In the genomic region with DNA sequence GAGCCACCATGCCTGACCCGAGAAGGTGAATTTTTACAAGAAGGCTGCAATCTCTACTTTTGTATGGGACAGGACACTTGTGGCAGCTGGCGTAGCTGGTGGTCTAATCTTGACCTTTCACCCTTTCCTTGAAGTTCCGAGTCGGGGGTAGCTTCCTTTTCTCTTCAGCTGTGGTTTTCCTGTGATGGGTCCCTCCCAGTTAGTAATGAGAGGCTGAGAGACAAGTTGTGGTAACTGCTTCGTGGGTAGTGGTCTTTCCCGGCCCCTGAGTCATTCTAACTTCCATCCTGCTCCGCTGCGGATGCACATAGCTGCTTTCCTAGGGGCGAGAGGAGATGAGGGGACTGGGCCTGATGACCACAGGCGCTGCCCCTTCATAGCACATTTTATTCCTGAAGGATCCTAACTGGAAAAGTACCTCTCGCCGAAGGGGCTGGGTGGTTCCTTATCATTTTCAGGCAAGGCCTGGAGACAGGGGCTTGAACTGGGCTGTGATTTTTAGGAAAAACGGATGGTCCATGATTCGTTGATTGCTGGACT, we compare ENCODE assay signal across 1 cellular context.
TF ChIP-seq lines count a peak whose summit lies in the region.

No MANE protein-coding gene starts in this region.

TF ChIP-seq in endothelial cell of umbilical vein, 7 proteins besides CTCF, POLR2A, EP300 and RAD21:
- TF ChIP-seq, protein P1, sequence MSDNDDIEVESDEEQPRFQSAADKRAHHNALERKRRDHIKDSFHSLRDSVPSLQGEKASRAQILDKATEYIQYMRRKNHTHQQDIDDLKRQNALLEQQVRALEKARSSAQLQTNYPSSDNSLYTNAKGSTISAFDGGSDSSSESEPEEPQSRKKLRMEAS (IDR thresholded peaks at IDR 0.05; ENCODE audit: insufficient read depth, insufficient read length) = no peak
- no peak for TF ChIP-seq EZH2 (IDR thresholded peaks at IDR 0.05; ENCODE audit: borderline replicate concordance, low read depth, low read length, severe bottlenecking)
- TF ChIP-seq JUN (IDR thresholded peaks at IDR 0.05; ENCODE audit: borderline replicate concordance, insufficient read depth, insufficient read length, low read depth) = no peak
- TF ChIP-seq POLR2AphosphoS5 (IDR thresholded peaks at IDR 0.05; ENCODE audit: insufficient read depth, low read depth, low read length) = no peak
- no peak for TF ChIP-seq GATA2 (IDR thresholded peaks at IDR 0.05; ENCODE audit: insufficient read depth, insufficient read length, low read depth, low read length)
- no peak for TF ChIP-seq FOS (IDR thresholded peaks at IDR 0.05; ENCODE audit: borderline replicate concordance, insufficient read depth, low read length)
- TF ChIP-seq MYC (IDR thresholded peaks at IDR 0.05; ENCODE audit: low read depth, low read length) = no peak
